ENCODE assay signal across 1 cellular context in the genomic region with DNA sequence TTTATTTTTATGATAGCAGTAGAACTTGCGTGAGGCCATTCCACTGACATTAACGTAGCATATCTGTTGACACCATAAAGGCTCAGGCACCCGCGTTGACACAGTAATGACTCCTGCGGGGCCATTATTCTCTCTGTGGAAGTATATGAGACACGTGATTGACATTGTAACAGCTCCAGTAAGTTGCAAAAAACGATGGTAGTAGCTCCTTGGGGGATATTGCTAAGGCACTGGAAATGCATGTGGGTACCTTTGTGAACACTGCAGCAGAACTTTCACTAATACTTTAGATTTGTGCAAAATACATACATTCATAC.
TF ChIP-seq lines count a peak whose summit lies in the region.

No MANE protein-coding gene starts in this region.

TF ChIP-seq in WTC11, 78 proteins besides CTCF, POLR2A, EP300 and RAD21 (continued from another document):
- TF ChIP-seq, protein P1, sequence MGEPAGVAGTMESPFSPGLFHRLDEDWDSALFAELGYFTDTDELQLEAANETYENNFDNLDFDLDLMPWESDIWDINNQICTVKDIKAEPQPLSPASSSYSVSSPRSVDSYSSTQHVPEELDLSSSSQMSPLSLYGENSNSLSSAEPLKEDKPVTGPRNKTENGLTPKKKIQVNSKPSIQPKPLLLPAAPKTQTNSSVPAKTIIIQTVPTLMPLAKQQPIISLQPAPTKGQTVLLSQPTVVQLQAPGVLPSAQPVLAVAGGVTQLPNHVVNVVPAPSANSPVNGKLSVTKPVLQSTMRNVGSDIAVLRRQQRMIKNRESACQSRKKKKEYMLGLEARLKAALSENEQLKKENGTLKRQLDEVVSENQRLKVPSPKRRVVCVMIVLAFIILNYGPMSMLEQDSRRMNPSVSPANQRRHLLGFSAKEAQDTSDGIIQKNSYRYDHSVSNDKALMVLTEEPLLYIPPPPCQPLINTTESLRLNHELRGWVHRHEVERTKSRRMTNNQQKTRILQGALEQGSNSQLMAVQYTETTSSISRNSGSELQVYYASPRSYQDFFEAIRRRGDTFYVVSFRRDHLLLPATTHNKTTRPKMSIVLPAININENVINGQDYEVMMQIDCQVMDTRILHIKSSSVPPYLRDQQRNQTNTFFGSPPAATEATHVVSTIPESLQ (CRISPR knock-in tag; IDR thresholded peaks at IDR 0.05) = no peak
- TF ChIP-seq ETV6 (CRISPR knock-in tag; IDR thresholded peaks at IDR 0.05) (no peak), ZNF671 (CRISPR knock-in tag; IDR thresholded peaks at IDR 0.05) (no peak), EMX1 (CRISPR knock-in tag; IDR thresholded peaks at IDR 0.05) (no peak), TP53 (CRISPR knock-in tag; IDR thresholded peaks at IDR 0.05) (no peak), TEAD4 (CRISPR knock-in tag; IDR thresholded peaks at IDR 0.05) (no peak), ZNF423 (CRISPR knock-in tag; IDR thresholded peaks at IDR 0.05) (no peak), ESRRA (CRISPR knock-in tag; IDR thresholded peaks at IDR 0.05; ENCODE audit: borderline replicate concordance) (no peak), MAX (CRISPR knock-in tag; IDR thresholded peaks at IDR 0.05) (no peak), GABPB1 (CRISPR knock-in tag; IDR thresholded peaks at IDR 0.05) (no peak), ZNF138 (CRISPR knock-in tag; conservative IDR thresholded peaks at IDR 0.05) (no peak), ZNF281 (CRISPR knock-in tag; IDR thresholded peaks at IDR 0.05) (no peak), IRF2 (CRISPR knock-in tag; IDR thresholded peaks at IDR 0.05; ENCODE audit: borderline replicate concordance, low read depth) (no peak)
- TF ChIP-seq, protein P2, sequence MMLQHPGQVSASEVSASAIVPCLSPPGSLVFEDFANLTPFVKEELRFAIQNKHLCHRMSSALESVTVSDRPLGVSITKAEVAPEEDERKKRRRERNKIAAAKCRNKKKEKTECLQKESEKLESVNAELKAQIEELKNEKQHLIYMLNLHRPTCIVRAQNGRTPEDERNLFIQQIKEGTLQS (CRISPR knock-in tag; conservative IDR thresholded peaks at IDR 0.05) = no peak
